14 cellular contexts compared by ENCODE assay signal in the genomic region with DNA sequence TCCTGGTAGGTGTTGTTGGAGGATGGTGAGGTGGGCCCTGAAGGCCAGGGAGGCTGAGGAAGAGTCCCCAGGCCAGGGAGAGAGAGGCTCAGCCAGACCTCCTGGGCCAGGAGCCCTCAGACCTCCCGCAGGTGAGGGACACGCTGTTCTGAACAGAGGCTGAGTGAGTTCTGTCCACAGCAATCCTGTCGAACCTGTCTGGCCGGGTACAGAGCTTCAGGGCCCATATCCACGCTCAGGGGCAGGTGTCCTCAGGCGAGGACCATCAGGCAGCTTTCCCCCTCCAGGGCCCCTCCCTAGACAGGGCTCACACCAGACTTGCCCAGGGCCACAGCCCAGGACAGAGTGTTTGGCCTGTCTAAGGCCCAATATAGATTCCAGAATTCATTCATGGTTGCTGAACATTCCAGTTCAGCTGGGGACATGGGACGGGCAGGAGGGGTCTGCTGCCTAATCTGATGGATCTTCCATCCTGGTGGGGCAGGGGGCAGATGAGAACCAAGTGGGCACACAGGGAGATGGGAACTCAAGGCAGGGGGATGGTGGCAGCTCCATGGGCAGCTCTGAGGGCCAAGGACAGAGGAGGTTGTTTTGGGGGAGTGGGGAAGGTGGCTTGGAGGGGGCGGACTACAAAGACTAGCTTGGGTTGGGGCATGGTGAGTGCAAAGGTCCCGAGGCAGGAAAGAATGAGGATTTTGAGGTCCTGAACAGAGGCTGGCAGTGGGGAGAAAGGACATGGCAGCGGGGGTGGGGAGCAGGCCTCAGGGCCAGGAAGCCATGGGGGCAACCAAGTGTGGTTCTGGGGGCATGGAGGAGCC. TPM values are rescaled to one million over a fixed set of nuclear protein-coding genes. Genes with fewer than 3 reads are reported as not detected.
DNase-seq lines count a peak whose midpoint lies in the region; ATAC-seq, FAIRE-seq and TF ChIP-seq lines count a peak whose summit lies in the region.
"Had no signal": no experiment of that assay in that cellular context is flagged by ENCODE, and none has a peak within 500 bp of the region (broad histone marks: within the 10 kb centered on the region; RNA-seq: fewer than 3 reads in every experiment).

No MANE protein-coding gene starts in this region.

- no peaks in the 10 kb centered on the region for H3K36me3 ChIP-seq in HEK293 (ENCODE audit: control insufficient read depth in 2 of 2, insufficient read depth in 1 of 2, low read length in 2 of 2)
- no peaks in the 10 kb centered on the region for H3K36me3 ChIP-seq in bronchial epithelial cell (ENCODE audit: control insufficient read depth, insufficient read depth, low read length)
- H3K36me3 ChIP-seq in mucosa of descending colon (ENCODE audit: low read depth): no peaks in the 10 kb centered on the region
- no peaks in the 10 kb centered on the region for H3K36me3 ChIP-seq in GM23248 (ENCODE audit: low read depth)
- H3K36me3 ChIP-seq: heart right ventricle had no signal

- no peaks in the 10 kb centered on the region for H3K9me2 ChIP-seq in GM23248 (ENCODE audit: insufficient read depth)

- no peak overlapping the region for H3K9ac ChIP-seq in GM23248

- no peaks in the 10 kb centered on the region for H3K4me1 ChIP-seq in HEK293 (ENCODE audit: control insufficient read depth, insufficient read depth, low read length)
- H3K4me1 ChIP-seq in mucosa of descending colon (ENCODE audit: low read depth): peaks cover 12% of the 10 kb centered on the region
- H3K4me1 ChIP-seq in GM23248 (ENCODE audit: insufficient read depth): peaks cover 15% of the 10 kb centered on the region

- intact Hi-C loops in mucosa of descending colon (cut with DNase I, micrococcal nuclease): no loop called here

- FAIRE-seq in bronchial epithelial cell (lab: Jason Lieb, UNC) (no peak), RCC 7860 (lab: Jason Lieb, UNC) (no peak)

- POLR2A ChIA-PET in HEK293 (lab: Yijun Ruan, JAX): no interaction called here

- ATAC-seq in mucosa of descending colon (peak; percentile 57), GM19452 (IDR thresholded peaks at IDR 0.05; ENCODE audit: unreplicated experiment) (no peak)
- ATAC-seq: heart right ventricle had no signal

- H3K4me3 ChIP-seq in HEK293 (ENCODE audit: low read depth, low read length) (no peak overlapping the region), bronchial epithelial cell (ENCODE audit: low read depth, low read length) (no peak overlapping the region), mucosa of descending colon (no peak overlapping the region), GM23248 (no peak overlapping the region)
- H3K4me3 ChIP-seq: heart right ventricle, skin epidermis had no signal

- H3K79me2 ChIP-seq in GM23248 (ENCODE audit: insufficient read depth): no peaks in the 10 kb centered on the region

- peak; percentile 45 for DNase-seq in bronchial epithelial cell (ENCODE audit: low read depth)
- peak; percentile 33 to 53 (median 41) for DNase-seq in mucosa of descending colon
- no peak for DNase-seq in COLO829 (ENCODE audit: low spot score)
- DNase-seq in GM23248: no peak
- DNase-seq in RCC 7860 (ENCODE audit: low spot score): no peak
- DNase-seq: activated CD8-positive, alpha-beta memory T cell treated with anti-CD3 and anti-CD28 coated beads for 24 hours; amniotic stem cell; effector CD8-positive, alpha-beta T cell; heart right ventricle; NCI-H774 had no signal

- no peak overlapping the region for H3K4me2 ChIP-seq in GM23248 (ENCODE audit: unreplicated experiment)

- in situ Hi-C loops in GM23248 (cut with MboI): no loop called here

- H3F3A ChIP-seq in GM23248 (ENCODE audit: insufficient read depth): peaks cover 19% of the 10 kb centered on the region

- H4K20me1 ChIP-seq in GM23248 (ENCODE audit: insufficient read depth): no peaks in the 10 kb centered on the region

- TF ChIP-seq CTCF in C4-2B (conservative IDR thresholded peaks at IDR 0.05): no peak
- no peak for TF ChIP-seq CTCF in HEK293 (tag by site-specific recombination; IDR thresholded peaks at IDR 0.05)
- no peak for TF ChIP-seq CTCF in bronchial epithelial cell (IDR thresholded peaks at IDR 0.05; ENCODE audit: insufficient read depth, low read length, severe bottlenecking)
- TF ChIP-seq CTCF in mucosa of descending colon (IDR thresholded peaks at IDR 0.05): no peak

- H3K27me3 ChIP-seq in bronchial epithelial cell (ENCODE audit: control insufficient read depth, insufficient read depth, low read length) (no peaks in the 10 kb centered on the region), GM23248 (replicated peaks; ENCODE audit: insufficient read depth) (no peaks in the 10 kb centered on the region)
- H3K27me3 ChIP-seq: heart right ventricle had no signal

- H3K9me3 ChIP-seq in HEK293 (ENCODE audit: control insufficient read depth, insufficient read depth, low read depth, low read length) (no peaks in the 10 kb centered on the region), mucosa of descending colon (no peaks in the 10 kb centered on the region), GM23248 (ENCODE audit: low read depth) (no peaks in the 10 kb centered on the region)
- H3K9me3 ChIP-seq: heart right ventricle had no signal

- CTCF ChIA-PET in HEK293 (lab: Yijun Ruan, JAX): no interaction called here

- WGBS in GM23248 (ENCODE audit: low coverage in 1 of 2, low lambda C conversion rate in 2 of 2, missing lambda C conversion rate in 2 of 2), 2 experiments: 96 to 98% methylated on average over 9 to 10 of the region's 10 CpGs

- H3K27ac ChIP-seq in C4-2B (peak overlapping the region; percentile 72), HEK293 (ENCODE audit: extremely low read depth, low read depth, low read length) (no peak overlapping the region), GM23248 (no peak overlapping the region)
- H3K27ac ChIP-seq: heart right ventricle had no signal

- H2AFZ ChIP-seq in GM23248: no peak overlapping the region

TF ChIP-seq in HEK293, 187 proteins besides CTCF, POLR2A, EP300 and RAD21:
- TF ChIP-seq ZNF623 (tag by site-specific recombination; IDR thresholded peaks at IDR 0.05) (peak; percentile 90), ZBTB8A (tag by site-specific recombination; IDR thresholded peaks at IDR 0.05) (no peak), GLIS1 (tag by site-specific recombination; IDR thresholded peaks at IDR 0.05) (no peak)

RNA-seq across cellular contexts. Expression of a gene that starts 23.4 kb away (rescaled TPM):
- total RNA-seq in bronchial epithelial cell (134 and 183 TPM in 2 replicates), mucosa of descending colon (100 to 1,000 TPM; 150 to 249 (median 231) TPM)
- total RNA-seq in GM23248 (2014; rRNA removed; shearing (Covaris generic)): 292 TPM in 2 replicates
- 68.4 and 73.5 TPM in 2 replicates for polyA plus RNA-seq in GM23248 (2016; fragmentation: Nextera tagmentation; extraction: Ambion mirVana)

RNA-seq across cellular contexts. Expression of a gene that starts 46.9 kb away (rescaled TPM):
- total RNA-seq in bronchial epithelial cell: not detected in 2 replicates
- 1 to 10 TPM in 1 of 3 donors, under 1 TPM in 2; 0.38 to 1.4 (median 0.98) TPM for total RNA-seq in mucosa of descending colon
- total RNA-seq in GM23248 (2014; rRNA removed; shearing (Covaris generic)): not detected in 2 replicates
- polyA plus RNA-seq in GM23248 (2016; fragmentation: Nextera tagmentation; extraction: Ambion mirVana): not detected in 2 replicates
- total RNA-seq: heart right ventricle had no signal
- polyA plus RNA-seq: heart right ventricle had no signal

Comparison
In these comparisons a context has a peak if more than half of its experiments do, and no peak if none do; other contexts are left out.
1. DNase-seq: peak in bronchial epithelial cell (single experiment) and mucosa of descending colon (3 of 3); none in COLO829 (single experiment), GM23248 (single experiment) and RCC 7860 (single experiment).